16 cellular contexts compared by ENCODE assay signal in genomic region chr15:75182187-75183131, GRCh38. TPM values are rescaled to one million over a fixed set of nuclear protein-coding genes. Genes with fewer than 3 reads are reported as not detected.
DNase-seq lines count a peak whose midpoint lies in the region; ATAC-seq and TF ChIP-seq lines count a peak whose summit lies in the region.
"Had no signal": no experiment of that assay in that cellular context is flagged by ENCODE, and none has a peak within 500 bp of the region (broad histone marks: within the 10 kb centered on the region; RNA-seq: fewer than 3 reads in every experiment).

No MANE protein-coding gene starts in this region.

- BruUV-seq in IMR-90 (replicated peaks; lab: Mats Ljungman, UMichigan) = no TSS peak

- POLR2A ChIA-PET in IMR-90 (lab: Charles Lee; ENCODE audit: unreplicated experiment) = no interaction called here

- no peak overlapping the region for H4K5ac ChIP-seq in IMR-90 (ENCODE audit: low read depth, low read length)

- DNase-seq in ELR (ENCODE audit: low read depth) (peak; percentile 18), IMR-90 (peak; percentile 28), neural crest cell (ENCODE audit: low read depth, low spot score) (no peak), NCI-H2171 treated with DMSO at 0.1 percent for 48 hours (lab: John Stamatoyannopoulos, UW) (no peak), left lung (no peak), HFFc6 (no peak), EL (no peak)
- DNase-seq: activated T-cell treated with anti-CD3 and anti-CD28 coated beads for 4 hours; CD8-positive, alpha-beta T cell; effector memory CD4-positive, alpha-beta T cell; Kasumi-1; midbrain; NCI-H2171 had no signal

- H2BK120ac ChIP-seq in IMR-90 (ENCODE audit: low read depth, low read length) = no peak overlapping the region

- TF ChIP-seq RAD21 in IMR-90 (IDR thresholded peaks at IDR 0.05; ENCODE audit: low read length) = no peak

- H2BK5ac ChIP-seq in IMR-90 (ENCODE audit: low read depth, low read length, poor library complexity, severe bottlenecking) = no peak overlapping the region

- H2AK5ac ChIP-seq in IMR-90 (ENCODE audit: low read depth, low read length) = peak overlapping the region; percentile 29; the same call in 1 of the 2 replicates

- no peaks in the 10 kb centered on the region for H3K79me1 ChIP-seq in IMR-90 (ENCODE audit: low read depth in 1 of 2, low read length in 2 of 2)

- H3K4me3 ChIP-seq in IMR-90 (ENCODE audit: insufficient read depth, low read depth, low read length) (no peak overlapping the region), left lung (no peak overlapping the region)
- H3K4me3 ChIP-seq: suprapubic skin had no signal

- 0 out of 2 replicates have a peak, but pooled peaks cover 2% of the 10 kb centered on the region for H3K9me1 ChIP-seq in IMR-90 (ENCODE audit: insufficient read depth, low read length)

- no peak overlapping the region for H3K4ac ChIP-seq in IMR-90 (ENCODE audit: low read depth, low read length)

- H4K91ac ChIP-seq in IMR-90 (ENCODE audit: insufficient read depth, low read depth, low read length) = no peak overlapping the region

- TF ChIP-seq POLR2A in IMR-90 (IDR thresholded peaks at IDR 0.05; ENCODE audit: low read depth, low read length) = no peak

- no peaks in the 10 kb centered on the region for H4K20me1 ChIP-seq in IMR-90 (ENCODE audit: insufficient read depth, low read length)

- H3K9me3 Mint-ChIP-seq in neural crest cell (no peaks in the 10 kb centered on the region), HFFc6 (no peaks in the 10 kb centered on the region)
- H3K9me3 Mint-ChIP-seq: CD8-positive, alpha-beta T cell had no signal

- no peak overlapping the region for H3K4me2 ChIP-seq in IMR-90 (ENCODE audit: low read depth, low read length)

- no peak overlapping the region for H3K56ac ChIP-seq in IMR-90 (ENCODE audit: extremely low read depth, insufficient read depth, low read length)

- H3K9ac ChIP-seq in IMR-90 (ENCODE audit: low read depth, low read length) = no peak overlapping the region

- peak overlapping the region; percentile 52 for H2AFZ ChIP-seq in IMR-90 (replicated peaks; ENCODE audit: low read length, poor library complexity)

- H2BK20ac ChIP-seq in IMR-90 (ENCODE audit: low read depth, low read length) = no peak overlapping the region

- no peak overlapping the region for H3K18ac ChIP-seq in IMR-90 (ENCODE audit: low read depth, low read length)

- in situ Hi-C loops in IMR-90 (cut with MboI; ENCODE audit: low sequenced_read_pairs) = no loop called here

- CTCF ChIA-PET in IMR-90 (lab: Yijun Ruan, JAX) = interaction anchor here (0.6 kb wide), 1 partner anchor 174 kb away, joined by 3 read pairs; no protein-coding TSS in a partner anchor

- H3K9me3 ChIP-seq in IMR-90 (ENCODE audit: control insufficient read depth, insufficient read depth, low read length) (no peaks in the 10 kb centered on the region), left lung (no peaks in the 10 kb centered on the region)
- H3K9me3 ChIP-seq: suprapubic skin had no signal

- H3K14ac ChIP-seq in IMR-90 (replicated peaks; ENCODE audit: low read depth, low read length) = no peak overlapping the region

- H3K27me3 ChIP-seq in IMR-90 (ENCODE audit: control insufficient read depth, insufficient read depth, low read length) = peaks cover 12% of the 10 kb centered on the region
- H3K27me3 ChIP-seq in left lung = peaks cover 0 to 31% of the 10 kb centered on the region in 2 donors
- H3K27me3 ChIP-seq: suprapubic skin had no signal

- intact Hi-C loops in IMR-90 (cut with micrococcal nuclease) (no loop called here), left lung (cut with DNase I) (no loop called here)

- H3K27ac ChIP-seq in IMR-90 (ENCODE audit: insufficient read depth, low read length) = no peak overlapping the region
- no peak overlapping the region for H3K27ac ChIP-seq in left lung
- H3K27ac ChIP-seq: RWPE1, suprapubic skin had no signal

- TF ChIP-seq CTCF in IMR-90 (conservative IDR thresholded peaks at IDR 0.05; ENCODE audit: low read depth, low read length) = no peak
- TF ChIP-seq CTCF in neural crest cell (conservative IDR thresholded peaks at IDR 0.05) = no peak
- no peak for TF ChIP-seq CTCF in left lung (IDR thresholded peaks at IDR 0.05)
- no peak for TF ChIP-seq CTCF in HFFc6 (IDR thresholded peaks at IDR 0.05)

- H3K4me3 Mint-ChIP-seq in neural crest cell (peak overlapping the region; percentile 80), HFFc6 (no peak overlapping the region)
- H3K4me3 Mint-ChIP-seq: CD8-positive, alpha-beta T cell had no signal

- no peak for ATAC-seq in IMR-90 (ENCODE audit: low read depth)
- ATAC-seq in esophagus mucosa = peak; percentile 23
- ATAC-seq in left lung = no peak
- ATAC-seq: CD8-positive, alpha-beta T cell had no signal

- H2BK15ac ChIP-seq in IMR-90 (ENCODE audit: low read depth, low read length) = no peak overlapping the region

- H3K4me1 Mint-ChIP-seq in neural crest cell (peaks cover 60% of the 10 kb centered on the region), HFFc6 (ENCODE audit: low read depth) (peaks cover 27% of the 10 kb centered on the region)

- H3K36me3 Mint-ChIP-seq in neural crest cell (ENCODE audit: low read depth) = no peaks in the 10 kb centered on the region
- no peaks in the 10 kb centered on the region for H3K36me3 Mint-ChIP-seq in HFFc6 (ENCODE audit: low read depth)
- H3K36me3 Mint-ChIP-seq: CD8-positive, alpha-beta T cell had no signal

- no peak overlapping the region for H4K8ac ChIP-seq in IMR-90 (ENCODE audit: low read depth in 2 of 2, low read length in 2 of 2)

- H2AK9ac ChIP-seq in IMR-90 (replicated peaks; ENCODE audit: low read depth, low read length, poor library complexity) = peak overlapping the region; percentile 9

- H3K4me1 ChIP-seq in IMR-90 (ENCODE audit: control insufficient read depth, insufficient read depth, low read length) = peaks cover 25% of the 10 kb centered on the region
- H3K4me1 ChIP-seq in left lung = peaks cover 15 to 25% of the 10 kb centered on the region in 2 donors

- 40% methylated on average over 2 of the region's 12 CpGs; no CpG with 5 or more reads in 1 of the 2 experiments for WGBS in IMR-90 (ENCODE audit: extremely low coverage in 2 of 2, insufficient read length in 1 of 2), 2 experiments

- H3K23ac ChIP-seq in IMR-90 (ENCODE audit: low read depth, low read length) = no peak overlapping the region

- dilution Hi-C loops in IMR-90 (cut with HindIII; ENCODE audit: low sequenced_read_pairs, unreplicated experiment) = no loop called here

- H3K27ac Mint-ChIP-seq in neural crest cell (ENCODE audit: unreplicated experiment) (peak overlapping the region; percentile 97), HFFc6 (no peak overlapping the region)
- H3K27ac Mint-ChIP-seq: CD8-positive, alpha-beta T cell had no signal

- H3K36me3 ChIP-seq in IMR-90 (ENCODE audit: control insufficient read depth, insufficient read depth, low read length) (no peaks in the 10 kb centered on the region), left lung (no peaks in the 10 kb centered on the region)
- H3K36me3 ChIP-seq: suprapubic skin had no signal

- H3K27me3 Mint-ChIP-seq in neural crest cell (ENCODE audit: low read depth) (peaks cover 9% of the 10 kb centered on the region), HFFc6 (ENCODE audit: insufficient read depth) (peaks cover 12% of the 10 kb centered on the region)

TF ChIP-seq in IMR-90, 13 proteins besides CTCF, POLR2A, EP300 and RAD21:
- TF ChIP-seq CEBPB (IDR thresholded peaks at IDR 0.05; ENCODE audit: low read depth, low read length) = no peak

RNA-seq across cellular contexts. Expression of gene C15orf39, which starts 19.2 kb away (rescaled TPM):
- total RNA-seq in IMR-90 (2012; rRNA removed) (1.3 and 1.9 TPM in 2 replicates), esophagus mucosa (23.1 TPM), neural crest cell (23.8 and 29.5 TPM in 2 replicates), left lung (10 to 100 TPM; 19.9 to 35.7 TPM)
- polyA plus RNA-seq in IMR-90 (2012; rRNA removed) = 5.7 and 7.0 TPM in 2 replicates
- polyA plus RNA-seq in IMR-90 (2012; cell fraction: cytosol; rRNA removed) = 3.1 and 5.9 TPM in 2 replicates
- 6.0 and 10.0 TPM in 2 replicates for polyA plus RNA-seq in IMR-90 (2012; cell fraction: nucleus; rRNA removed; ENCODE audit: low replicate concordance)
- total RNA-seq in HFFc6 (2021; fragmentation: NEBNext Ultra II Directional; extraction: Animal tissue kit (Norgen Biotek cat#: 25700)) = 10 to 100 TPM in 5 of 6 experiments, 1 to 10 TPM in 1; 8.8 to 14.8 (median 12.0) TPM

Comparison
In these comparisons a context has a peak if more than half of its experiments do, and no peak if none do; other contexts are left out.
1. DNase-seq: peak in ELR (single experiment) and IMR-90 (single experiment); none in neural crest cell (single experiment), NCI-H2171 treated with DMSO at 0.1 percent for 48 hours (single experiment), left lung (0 of 2), HFFc6 (single experiment) and EL (single experiment).